In genomic region chr3:13047296-13048165, GRCh38 we compare ENCODE assay signal across 2 cellular contexts.
TF ChIP-seq lines count a peak whose summit lies in the region.

No MANE protein-coding gene starts in this region.

TF ChIP-seq in liver, 16 proteins besides CTCF, POLR2A, EP300 and RAD21:
- TF ChIP-seq GABPA (IDR thresholded peaks at IDR 0.05 in 1 of 2, conservative IDR thresholded peaks at IDR 0.05 in 1 of 2): no peak

TF ChIP-seq in HepG2, 621 proteins besides CTCF, POLR2A, EP300 and RAD21:
- TF ChIP-seq MYNN (CRISPR knock-in tag; IDR thresholded peaks at IDR 0.05; ENCODE audit: low read depth) (no peak), CBX2 (IDR thresholded peaks at IDR 0.05; ENCODE audit: low read depth, low read length) (no peak), CBX2 (CRISPR knock-in tag; IDR thresholded peaks at IDR 0.05; ENCODE audit: low read depth) (no peak), KLF12 (CRISPR knock-in tag; IDR thresholded peaks at IDR 0.05; ENCODE audit: borderline replicate concordance) (no peak), RXRA (CRISPR knock-in tag; IDR thresholded peaks at IDR 0.05) (no peak), ZNF615 (CRISPR knock-in tag; IDR thresholded peaks at IDR 0.05; ENCODE audit: borderline replicate concordance) (no peak), ZC3H13 (CRISPR knock-in tag; IDR thresholded peaks at IDR 0.05) (no peak), MIER2 (CRISPR knock-in tag; IDR thresholded peaks at IDR 0.05) (no peak), SKIL (CRISPR knock-in tag; IDR thresholded peaks at IDR 0.05; ENCODE audit: borderline replicate concordance) (no peak), JUND (CRISPR knock-in tag; IDR thresholded peaks at IDR 0.05) (no peak), NFIB (CRISPR knock-in tag; IDR thresholded peaks at IDR 0.05; ENCODE audit: borderline replicate concordance) (no peak), ZNF816 (CRISPR knock-in tag; IDR thresholded peaks at IDR 0.05; ENCODE audit: borderline replicate concordance) (no peak), ZNF329 (CRISPR knock-in tag; IDR thresholded peaks at IDR 0.05; ENCODE audit: low read depth) (no peak), CHCHD3 (CRISPR knock-in tag; IDR thresholded peaks at IDR 0.05) (no peak), ZNF550 (CRISPR knock-in tag; IDR thresholded peaks at IDR 0.05; ENCODE audit: borderline replicate concordance) (no peak), RBM39 (IDR thresholded peaks at IDR 0.05; ENCODE audit: low read depth, low read length, poor library complexity, severe bottlenecking) (no peak), FOXK1 (CRISPR knock-in tag; IDR thresholded peaks at IDR 0.05; ENCODE audit: borderline replicate concordance, low read depth) (no peak), YEATS4 (CRISPR knock-in tag; IDR thresholded peaks at IDR 0.05; ENCODE audit: borderline replicate concordance) (no peak)
